ENCODE assay signal across 9 cellular contexts in genomic region chr3:133535971-133536634, GRCh38. TPM values are rescaled to one million over a fixed set of nuclear protein-coding genes. Genes with fewer than 3 reads are reported as not detected.
DNase-seq lines count a peak whose midpoint lies in the region; ATAC-seq and TF ChIP-seq lines count a peak whose summit lies in the region.
"Had no signal": no experiment of that assay in that cellular context is flagged by ENCODE, and none has a peak within 500 bp of the region (broad histone marks: within the 10 kb centered on the region; RNA-seq: fewer than 3 reads in every experiment).

No MANE protein-coding gene starts in this region.

- H3K27me3 ChIP-seq in foreskin keratinocyte (no peaks in the 10 kb centered on the region), sigmoid colon (no peaks in the 10 kb centered on the region)

- TF ChIP-seq CTCF in foreskin keratinocyte (conservative IDR thresholded peaks at IDR 0.05) = no peak
- no peak for TF ChIP-seq CTCF in sigmoid colon (IDR thresholded peaks at IDR 0.05)

- H3K4me1 ChIP-seq in foreskin keratinocyte (peaks cover 7% of the 10 kb centered on the region), sigmoid colon (peaks cover 0 to 14% (median 12%) of the 10 kb centered on the region in 4 donors)

- DNase-seq in GM03348 (ENCODE audit: low spot score) = peak; percentile 76
- DNase-seq in SK-N-MC (ENCODE audit: low read depth, low spot score) = peak; percentile 56
- DNase-seq in foreskin keratinocyte = peak; percentile 54 to 72
- DNase-seq in sigmoid colon = no peak
- DNase-seq in NCI-H1930 (lab: John Stamatoyannopoulos, UW) = no peak
- no peak for DNase-seq in NCI-H1048 (lab: John Stamatoyannopoulos, UW)

- H3K4me3 ChIP-seq in SK-N-MC (peak overlapping the region; percentile 47), sigmoid colon (no peak overlapping the region)
- H3K4me3 ChIP-seq: thoracic aorta had no signal

- no peak for TF ChIP-seq EP300 in sigmoid colon (IDR thresholded peaks at IDR 0.05)

- TF ChIP-seq POLR2A in sigmoid colon (IDR thresholded peaks at IDR 0.05) = no peak

- ATAC-seq in foreskin keratinocyte (peak; percentile 58), GM18868 (IDR thresholded peaks at IDR 0.05; ENCODE audit: unreplicated experiment) (no peak), HG02852 (IDR thresholded peaks at IDR 0.05; ENCODE audit: unreplicated experiment) (no peak)

- H3K27ac ChIP-seq in SK-N-MC (peak overlapping the region; percentile 25), foreskin keratinocyte (no peak overlapping the region), sigmoid colon (peak overlapping the region in 3 of 4 donors; percentile 45 to 62 (median 50))
- H3K27ac ChIP-seq: thoracic aorta had no signal

- intact Hi-C loops in sigmoid colon (cut with DNase I) = no loop called here

- H3K36me3 ChIP-seq in SK-N-MC (ENCODE audit: insufficient read depth, low read length) (no peaks in the 10 kb centered on the region), sigmoid colon (no peaks in the 10 kb centered on the region)
- H3K36me3 ChIP-seq: thoracic aorta had no signal

- H3K9me3 ChIP-seq in SK-N-MC (ENCODE audit: low read depth, low read length) = no peaks in the 10 kb centered on the region
- H3K9me3 ChIP-seq in sigmoid colon = no peaks in the 10 kb centered on the region
- H3K9me3 ChIP-seq: thoracic aorta had no signal

- peak overlapping the region; percentile 34 for H3K9ac ChIP-seq in SK-N-MC (ENCODE audit: insufficient read length)

- WGBS in sigmoid colon, 2 donors = 7 to 29% methylated on average over 1 of the region's 1 CpG

RNA-seq across cellular contexts. Expression of gene CDV3, which starts 37.4 kb away (rescaled TPM):
- total RNA-seq in foreskin keratinocyte (202 and 218 TPM in 2 replicates), sigmoid colon (100 to 1,000 TPM in 3 of 4 donors, 10 to 100 TPM in 1; 93.1 to 120 (median 111) TPM)
- polyA plus RNA-seq in foreskin keratinocyte (80.4 and 95.9 TPM in 2 replicates), sigmoid colon (100 to 1,000 TPM in 1 of 3 donors, 10 to 100 TPM in 2; 63.7 to 105 (median 74.2) TPM)

Comparison
In these comparisons a context has a peak if more than half of its experiments do, and no peak if none do; other contexts are left out.
1. DNase-seq: peak in GM03348 (single experiment), SK-N-MC (single experiment) and foreskin keratinocyte (2 of 2); none in sigmoid colon (single experiment), NCI-H1930 (0 of 2) and NCI-H1048 (single experiment).